In genomic region chr3:192216067-192216466, GRCh38 we compare ENCODE assay signal across 29 cellular contexts.
"Had no signal": no experiment of that assay in that cellular context is flagged by ENCODE, and none has a peak within 500 bp of the region (broad histone marks: within the 10 kb centered on the region; RNA-seq: fewer than 3 reads in every experiment).

No MANE protein-coding gene starts in this region.

- H3K4me1 Mint-ChIP-seq: activated B cell treated with CpG ODN at 0.5 μM for 24 hours; activated T-helper 17 cell treated with anti-CD3 and anti-CD28 coated beads, Interleukin-2, amount 50 U/mL, for 72 hours; T-helper 17 cell had no signal

- DNase-seq: activated B cell treated with CpG ODN at 0.5 μM for 24 hours; activated CD4-positive, alpha-beta T cell treated with anti-CD3 and anti-CD28 coated beads for 48 hours; activated CD4-positive, alpha-beta T cell treated with anti-CD3 and anti-CD28 coated beads, Interleukin-2, amount 50 U/mL, for 1 hour; activated CD4-positive, alpha-beta T cell treated with anti-CD3 and anti-CD28 coated beads, Interleukin-2, amount 50 U/mL, for 48 hours; activated CD8-positive, alpha-beta memory T cell treated with anti-CD3 and anti-CD28 coated beads for 24 hours; activated CD8-positive, alpha-beta T cell treated with anti-CD3 and anti-CD28 coated beads for 36 hours; activated effector memory CD4-positive, alpha-beta T cell treated with Interleukin-2 at 50 U/mL for 16 hours; activated gamma-delta T cell treated with Interleukin-2 at 50 U/mL for 16 hours; activated naive CD4-positive, alpha-beta T cell treated with anti-CD3 and anti-CD28 coated beads, Interleukin-2, amount 50 U/mL, for 16 hours; activated naive CD4-positive, alpha-beta T cell treated with Interleukin-2 at 50 U/mL for 16 hours; activated T-cell treated with anti-CD3 and anti-CD28 coated beads, Interleukin-2, amount 50 U/mL, for 4 hours; amniotic stem cell; anterior cingulate cortex; brain microvascular endothelial cell; cerebellar nuclear complex; colonic mucosa; effector CD8-positive, alpha-beta T cell; foreskin fibroblast; gastrocnemius medialis; T-helper 1 cell; T-helper 17 cell; T1000; WERI-Rb-1 had no signal

- H3K27me3 ChIP-seq: brain microvascular endothelial cell, colonic mucosa, gastrocnemius medialis had no signal

- H3K36me3 Mint-ChIP-seq: activated naive CD8-positive, alpha-beta T cell had no signal

- H3K27ac Mint-ChIP-seq: activated B cell treated with CpG ODN at 0.5 μM for 24 hours; activated CD8-positive, alpha-beta T cell treated with anti-CD3 and anti-CD28 coated beads for 36 hours; activated naive CD8-positive, alpha-beta T cell; activated T-helper 17 cell treated with anti-CD3 and anti-CD28 coated beads, Interleukin-2, amount 50 U/mL, for 72 hours; T-helper 17 cell; T-helper 2 cell treated with Interferon-gamma antibody and Interleukin-4, amounts not matched to agents 5 μg/mL and 100 μg/mL, for 36 hours had no signal

- H3K9me3 ChIP-seq: colonic mucosa, gastrocnemius medialis had no signal

- H3K4me3 ChIP-seq: colonic mucosa, gastrocnemius medialis had no signal

- ATAC-seq: activated CD4-positive, CD25-positive, alpha-beta regulatory T cell treated with anti-CD3 and anti-CD28 coated beads, Interleukin-2, amount 50 U/mL, for 24 hours; activated CD8-positive, alpha-beta T cell treated with anti-CD3 and anti-CD28 coated beads for 36 hours; activated T-cell treated with anti-CD3 and anti-CD28 coated beads, Interleukin-2, amount 50 U/mL, for 4 hours; activated T-helper 17 cell treated with anti-CD3 and anti-CD28 coated beads, Interleukin-2, amount 50 U/mL, for 72 hours; esophagus mucosa; gastrocnemius medialis; T-helper 17 cell had no signal

- H3K4me3 Mint-ChIP-seq: activated B cell treated with CpG ODN at 0.5 μM for 24 hours; activated CD8-positive, alpha-beta T cell treated with anti-CD3 and anti-CD28 coated beads for 36 hours; activated naive CD8-positive, alpha-beta T cell; activated T-cell treated with anti-CD3 and anti-CD28 coated beads, Interleukin-2, amount 50 U/mL, for 4 hours; activated T-helper 17 cell treated with anti-CD3 and anti-CD28 coated beads, Interleukin-2, amount 50 U/mL, for 72 hours; T-helper 17 cell; T-helper 2 cell treated with Interferon-gamma antibody and Interleukin-4, amounts not matched to agents 5 μg/mL and 100 μg/mL, for 36 hours had no signal

- H3K4me1 ChIP-seq: colonic mucosa, gastrocnemius medialis had no signal

- H3K27me3 Mint-ChIP-seq: activated CD8-positive, alpha-beta T cell treated with anti-CD3 and anti-CD28 coated beads for 36 hours; activated naive CD8-positive, alpha-beta T cell; T-helper 17 cell had no signal

- H3K9me3 Mint-ChIP-seq: activated B cell treated with CpG ODN at 0.5 μM for 24 hours; T-helper 2 cell treated with Interferon-gamma antibody and Interleukin-4, amounts not matched to agents 5 μg/mL and 100 μg/mL, for 36 hours had no signal

- H3K36me3 ChIP-seq: brain microvascular endothelial cell, colonic mucosa, gastrocnemius medialis, WERI-Rb-1 had no signal

- H3K27ac ChIP-seq: brain microvascular endothelial cell, colonic mucosa, epithelial cell of prostate, gastrocnemius medialis, WERI-Rb-1 had no signal
